In genomic region chr2:203869610-203870042, GRCh38 we compare ENCODE assay signal across 12 cellular contexts. TPM values are rescaled to one million over a fixed set of nuclear protein-coding genes. Genes with fewer than 3 reads are reported as not detected.
A peak's percentile ranks its signal among the peaks of the same experiment; 100 is the strongest.
DNase-seq lines count a peak whose midpoint lies in the region; ATAC-seq and TF ChIP-seq lines count a peak whose summit lies in the region.
"Had no signal": no experiment of that assay in that cellular context is flagged by ENCODE, and none has a peak within 500 bp of the region (broad histone marks: within the 10 kb centered on the region; RNA-seq: fewer than 3 reads in every experiment).

No MANE protein-coding gene starts in this region.

- H3K27ac ChIP-seq in gastroesophageal sphincter: no peak overlapping the region
- H3K27ac ChIP-seq in SK-N-SH (ENCODE audit: low read depth in 2 of 2, low read length in 1 of 2): no peak overlapping the region
- H3K27ac ChIP-seq: thoracic aorta had no signal

- CTCF ChIA-PET in SK-N-SH (lab: Yijun Ruan, JAX): interaction anchor here (0.9 to 1.3 kb wide), 2 partner anchors 12 to 54 kb away, joined by 3 to 4 read pairs; no protein-coding TSS in a partner anchor

- no peaks in the 10 kb centered on the region for H3K9me2 ChIP-seq in SK-N-SH

- no peaks in the 10 kb centered on the region for H3F3A ChIP-seq in SK-N-SH (replicated peaks; ENCODE audit: insufficient read depth)

- no peak for TF ChIP-seq CTCF in gastroesophageal sphincter (IDR thresholded peaks at IDR 0.05)
- TF ChIP-seq CTCF in SK-N-SH (IDR thresholded peaks at IDR 0.05): no peak

- H3K4me3 ChIP-seq in gastroesophageal sphincter (no peak overlapping the region), SK-N-SH (ENCODE audit: low read depth in 2 of 2, low read length in 1 of 2) (no peak overlapping the region)
- H3K4me3 ChIP-seq: thoracic aorta had no signal

- 55 to 75% methylated on average over 4 of the region's 4 CpGs for WGBS in gastroesophageal sphincter (ENCODE audit: low coverage in 1 of 2), 2 donors
- WGBS in SK-N-SH (ENCODE audit: low lambda C conversion rate): 48% methylated on average over 4 of the region's 4 CpGs

- H4K20me1 ChIP-seq in SK-N-SH (ENCODE audit: insufficient read depth): no peaks in the 10 kb centered on the region

- no peak for TF ChIP-seq RAD21 in SK-N-SH (IDR thresholded peaks at IDR 0.05; ENCODE audit: low read length)

- H3K9ac ChIP-seq in SK-N-SH: no peak overlapping the region

- POLR2A ChIA-PET in SK-N-SH (lab: Yijun Ruan, JAX): no interaction called here

- DNase-seq in stimulated activated CD4-positive, alpha-beta T cell treated with anti-CD3 and anti-CD28 coated beads, Interleukin-15, amount 100 ng/mL, for 24 hours: peak; percentile 56
- no peak for DNase-seq in stimulated activated CD4-positive, alpha-beta T cell treated with anti-CD3 and anti-CD28 coated beads, Interleukin-1b, Interleukin-23, amount 100 ng/mL, for 48 hours
- DNase-seq in activated CD8-positive, alpha-beta memory T cell treated with anti-CD3 and anti-CD28 coated beads for 24 hours: peak; percentile 80
- peak; percentile 51 for DNase-seq in effector CD4-positive, alpha-beta T cell
- no peak for DNase-seq in dermis blood vessel endothelial cell
- DNase-seq in SK-N-SH: no peak
- DNase-seq: kidney glomerular epithelial cell had no signal

- ATAC-seq in gastroesophageal sphincter (no peak), HG03457 (IDR thresholded peaks at IDR 0.05; ENCODE audit: unreplicated experiment) (no peak)

- no peak overlapping the region for H2AFZ ChIP-seq in SK-N-SH (ENCODE audit: low read depth)

- no peak for TF ChIP-seq POLR2A in gastroesophageal sphincter (IDR thresholded peaks at IDR 0.05)

- H3K9me3 ChIP-seq in gastroesophageal sphincter (peaks cover 0 to 2% (median 0%) of the 10 kb centered on the region in 3 donors), SK-N-SH (no peaks in the 10 kb centered on the region)
- H3K9me3 ChIP-seq: thoracic aorta had no signal

- H3K27me3 ChIP-seq in gastroesophageal sphincter (no peaks in the 10 kb centered on the region), SK-N-SH (ENCODE audit: insufficient read depth) (peaks cover 15% of the 10 kb centered on the region; the same call in 1 of the 2 replicates)

- no peak overlapping the region for H3K4me2 ChIP-seq in SK-N-SH

- H3K4me1 ChIP-seq in gastroesophageal sphincter (no peaks in the 10 kb centered on the region), SK-N-SH (ENCODE audit: control insufficient read depth in 1 of 2, insufficient read depth in 2 of 2, low read depth in 1 of 2, low read length in 1 of 2) (no peaks in the 10 kb centered on the region)

- no peaks in the 10 kb centered on the region for H3K79me2 ChIP-seq in SK-N-SH (ENCODE audit: insufficient read depth)

- no peak for TF ChIP-seq EP300 in gastroesophageal sphincter (IDR thresholded peaks at IDR 0.05)
- no peak for TF ChIP-seq EP300 in SK-N-SH (IDR thresholded peaks at IDR 0.05; ENCODE audit: borderline replicate concordance in 1 of 2, low read depth in 1 of 2, low read length in 1 of 2)

- H3K36me3 ChIP-seq in gastroesophageal sphincter (no peaks in the 10 kb centered on the region), SK-N-SH (replicated peaks in 1 of 2; ENCODE audit: control insufficient read depth in 1 of 2, insufficient read depth in 2 of 2, low read length in 1 of 2) (no peaks in the 10 kb centered on the region)
- H3K36me3 ChIP-seq: thoracic aorta had no signal

TF ChIP-seq in SK-N-SH, 30 proteins besides CTCF, POLR2A, EP300 and RAD21:
- TF ChIP-seq PBX3 (IDR thresholded peaks at IDR 0.05) (no peak), MAX (IDR thresholded peaks at IDR 0.05; ENCODE audit: low read depth) (no peak), MXI1 (IDR thresholded peaks at IDR 0.05; ENCODE audit: low read depth, low read length) (no peak), USF2 (IDR thresholded peaks at IDR 0.05; ENCODE audit: borderline replicate concordance, low read depth, low read length) (no peak), GABPA (IDR thresholded peaks at IDR 0.05; ENCODE audit: low read depth) (no peak), TEAD4 (IDR thresholded peaks at IDR 0.05; ENCODE audit: borderline replicate concordance, insufficient read depth) (no peak), EZH2phosphoT487 (IDR thresholded peaks at IDR 0.05; ENCODE audit: borderline replicate concordance, low read depth) (no peak), NRF1 (IDR thresholded peaks at IDR 0.05; ENCODE audit: low read depth, low read length) (no peak), POLR2AphosphoS5 (IDR thresholded peaks at IDR 0.05; ENCODE audit: low read depth, low read length) (no peak), GATA2 (CRISPR knock-in tag; IDR thresholded peaks at IDR 0.05) (no peak), SMC3 (IDR thresholded peaks at IDR 0.05; ENCODE audit: low read depth, low read length) (no peak), NFIC (IDR thresholded peaks at IDR 0.05; ENCODE audit: borderline replicate concordance) (no peak), ZBTB33 (IDR thresholded peaks at IDR 0.05; ENCODE audit: borderline replicate concordance, low read depth) (no peak), USF1 (IDR thresholded peaks at IDR 0.05; ENCODE audit: borderline replicate concordance, low read depth) (no peak), RFX5 (IDR thresholded peaks at IDR 0.05; ENCODE audit: low read length) (no peak), RCOR1 (IDR thresholded peaks at IDR 0.05; ENCODE audit: low read length) (no peak), MEF2A (IDR thresholded peaks at IDR 0.05; ENCODE audit: borderline replicate concordance, low read depth) (no peak), ELF1 (IDR thresholded peaks at IDR 0.05) (no peak), SIN3A (IDR thresholded peaks at IDR 0.05; ENCODE audit: borderline replicate concordance, low read depth, low read length) (no peak), FOXJ3 (CRISPR knock-in tag; IDR thresholded peaks at IDR 0.05) (no peak)
TF ChIP-seq in SK-N-SH: peak in this region for 0.

RNA-seq across cellular contexts. Expression of gene CTLA4, which starts 2.1 kb away (rescaled TPM):
- total RNA-seq in gastroesophageal sphincter (under 1 TPM in 1 of 4 donors, not detected in 3; 0.81 TPM), dermis blood vessel endothelial cell (1.7 and 2.2 TPM in 2 replicates)
- polyA plus RNA-seq in SK-N-SH (2012; rRNA removed): 0.03 TPM in 1 of 2 replicates, not detected in the other
- polyA plus RNA-seq in SK-N-SH (2012; cell fraction: cytosol; rRNA removed): 0.01 TPM in 1 of 2 replicates, not detected in the other
- polyA plus RNA-seq in SK-N-SH (2012; cell fraction: nucleus; rRNA removed): 0.26 and 0.97 TPM in 2 replicates
- total RNA-seq: H1 had no signal
- polyA plus RNA-seq: BJ, H1 had no signal

Comparison
In these comparisons a context has a peak if more than half of its experiments do, and no peak if none do; other contexts are left out.
1. DNase-seq: peak in stimulated activated CD4-positive, alpha-beta T cell treated with anti-CD3 and anti-CD28 coated beads, Interleukin-15, amount 100 ng/mL, for 24 hours (single experiment), activated CD8-positive, alpha-beta memory T cell treated with anti-CD3 and anti-CD28 coated beads for 24 hours (single experiment) and effector CD4-positive, alpha-beta T cell (single experiment); none in stimulated activated CD4-positive, alpha-beta T cell treated with anti-CD3 and anti-CD28 coated beads, Interleukin-1b, Interleukin-23, amount 100 ng/mL, for 48 hours (single experiment), dermis blood vessel endothelial cell (single experiment) and SK-N-SH (single experiment).